8 cellular contexts compared by ENCODE assay signal in genomic region chr13:49240017-49240416, GRCh38. TPM values are rescaled to one million over a fixed set of nuclear protein-coding genes. Genes with fewer than 3 reads are reported as not detected.
DNase-seq lines count a peak whose midpoint lies in the region; ATAC-seq and TF ChIP-seq lines count a peak whose summit lies in the region.

No MANE protein-coding gene starts in this region.

- no peak overlapping the region for H3K4me3 Mint-ChIP-seq in WTC11
- no peak overlapping the region for H3K4me3 Mint-ChIP-seq in stimulated activated memory B cell treated with anti-CD40 and anti-IgM and Interleukin-4, amounts not matched to agents 10 μg/mL and 1 μg/mL and 100 μg/mL, for 72 hours

- no peaks in the 10 kb centered on the region for H3K36me3 Mint-ChIP-seq in WTC11
- H3K36me3 Mint-ChIP-seq in stimulated activated memory B cell treated with anti-CD40 and anti-IgM and Interleukin-4, amounts not matched to agents 10 μg/mL and 1 μg/mL and 100 μg/mL, for 72 hours: no peaks in the 10 kb centered on the region

- TF ChIP-seq CTCF in WTC11 (IDR thresholded peaks at IDR 0.05) (no peak), fibroblast of villous mesenchyme (IDR thresholded peaks at IDR 0.05; ENCODE audit: insufficient read depth, low read depth, low read length) (peak; percentile 67)

- no peaks in the 10 kb centered on the region for H3K9me3 Mint-ChIP-seq in WTC11
- H3K9me3 Mint-ChIP-seq in stimulated activated memory B cell treated with anti-CD40 and anti-IgM and Interleukin-4, amounts not matched to agents 10 μg/mL and 1 μg/mL and 100 μg/mL, for 72 hours: no peaks in the 10 kb centered on the region

- DNase-seq in NCI-H2227 (lab: John Stamatoyannopoulos, UW; ENCODE audit: unreplicated experiment) (peak; percentile 4), NCI-H2227 treated with DMSO at 0.1 percent for 48 hours (lab: John Stamatoyannopoulos, UW) (no peak), WTC11 (ENCODE audit: low spot score) (peak; percentile 18), fibroblast of villous mesenchyme (ENCODE audit: low read depth) (peak; percentile 35), ecto neural progenitor cell (ENCODE audit: low spot score) (no peak)

- no peak overlapping the region for H3K27ac Mint-ChIP-seq in WTC11
- no peak overlapping the region for H3K27ac Mint-ChIP-seq in stimulated activated memory B cell treated with anti-CD40 and anti-IgM and Interleukin-4, amounts not matched to agents 10 μg/mL and 1 μg/mL and 100 μg/mL, for 72 hours

- peak; percentile 59 for ATAC-seq in HG02870 (IDR thresholded peaks at IDR 0.05; ENCODE audit: unreplicated experiment)
- ATAC-seq in WTC11: peak; percentile 82
- ATAC-seq in stimulated activated memory B cell treated with anti-CD40 and anti-IgM and Interleukin-4, amounts not matched to agents 10 μg/mL and 1 μg/mL and 100 μg/mL, for 72 hours: peak; percentile 43
- ATAC-seq in HG03565 (IDR thresholded peaks at IDR 0.05; ENCODE audit: unreplicated experiment): no peak

- POLR2A ChIA-PET in WTC11 (lab: Charles Lee): no interaction called here

- CTCF ChIA-PET in WTC11 (lab: Charles Lee): interaction anchor here (1.0 to 2.5 kb wide), 7 partner anchors 8 to 366 kb away, joined by 3 to 18 read pairs (median 5); partner anchors contain the start of gene CDADC1

- peaks cover 12% of the 10 kb centered on the region; the same call in 1 of the 2 replicates for H3K27me3 Mint-ChIP-seq in WTC11 (ENCODE audit: low read depth)
- H3K27me3 Mint-ChIP-seq in stimulated activated memory B cell treated with anti-CD40 and anti-IgM and Interleukin-4, amounts not matched to agents 10 μg/mL and 1 μg/mL and 100 μg/mL, for 72 hours: no peaks in the 10 kb centered on the region

- no peak overlapping the region for H3K4me3 ChIP-seq in fibroblast of villous mesenchyme (ENCODE audit: low read depth, low read length)

- H3K4me1 Mint-ChIP-seq in WTC11: no peaks in the 10 kb centered on the region
- no peaks in the 10 kb centered on the region for H3K4me1 Mint-ChIP-seq in stimulated activated memory B cell treated with anti-CD40 and anti-IgM and Interleukin-4, amounts not matched to agents 10 μg/mL and 1 μg/mL and 100 μg/mL, for 72 hours

TF ChIP-seq in WTC11, 78 proteins besides CTCF, POLR2A, EP300 and RAD21 (continues in another document):
- no peak for TF ChIP-seq SMAD3 (CRISPR knock-in tag; IDR thresholded peaks at IDR 0.05; ENCODE audit: borderline replicate concordance)
- TF ChIP-seq ZNF425 (CRISPR knock-in tag; conservative IDR thresholded peaks at IDR 0.05): no peak
- TF ChIP-seq FOXP4 (CRISPR knock-in tag; IDR thresholded peaks at IDR 0.05): no peak
- no peak for TF ChIP-seq ZNF138 (CRISPR knock-in tag; conservative IDR thresholded peaks at IDR 0.05)
- no peak for TF ChIP-seq CREB1 (CRISPR knock-in tag; IDR thresholded peaks at IDR 0.05)
- TF ChIP-seq ZMAT4 (CRISPR knock-in tag; IDR thresholded peaks at IDR 0.05): no peak
- TF ChIP-seq STAT6 (CRISPR knock-in tag; conservative IDR thresholded peaks at IDR 0.05; ENCODE audit: low read depth): no peak
- TF ChIP-seq ATF2 (CRISPR knock-in tag; IDR thresholded peaks at IDR 0.05; ENCODE audit: borderline replicate concordance, low read depth): no peak
- no peak for TF ChIP-seq MLX (CRISPR knock-in tag; IDR thresholded peaks at IDR 0.05)
- no peak for TF ChIP-seq CBFB (CRISPR knock-in tag; IDR thresholded peaks at IDR 0.05; ENCODE audit: low read depth)
- TF ChIP-seq KAT7 (CRISPR knock-in tag; IDR thresholded peaks at IDR 0.05; ENCODE audit: borderline replicate concordance): no peak
- no peak for TF ChIP-seq MAX (CRISPR knock-in tag; IDR thresholded peaks at IDR 0.05)
- TF ChIP-seq EMX1 (CRISPR knock-in tag; IDR thresholded peaks at IDR 0.05): no peak

RNA-seq across cellular contexts. Expression of gene CDADC1, which starts 7.7 kb away (rescaled TPM):
- total RNA-seq in WTC11 (2021): 2.9 to 4.9 TPM (median 4.0 TPM) in 3 replicates
- 3.5 TPM in 2 replicates for total RNA-seq in fibroblast of villous mesenchyme

RNA-seq across cellular contexts. Expression of gene MLNR, which starts 19.9 kb away (rescaled TPM):
- not detected in 3 replicates for total RNA-seq in WTC11 (2021)
- not detected in 2 replicates for total RNA-seq in fibroblast of villous mesenchyme

Comparison
In these comparisons a context has a peak if more than half of its experiments do, and no peak if none do; other contexts are left out.
1. DNase-seq: peak in NCI-H2227 (single experiment), WTC11 (single experiment) and fibroblast of villous mesenchyme (single experiment); none in NCI-H2227 treated with DMSO at 0.1 percent for 48 hours (single experiment) and ecto neural progenitor cell (single experiment).